2 cellular contexts compared by ENCODE assay signal in genomic region chr20:19966840-19967239, GRCh38.
A peak's percentile ranks its signal among the peaks of the same experiment; 100 is the strongest.
TF ChIP-seq lines count a peak whose summit lies in the region.

No MANE protein-coding gene starts in this region.

TF ChIP-seq in IMR-90, 13 proteins besides CTCF, POLR2A, EP300 and RAD21:
- no peak for TF ChIP-seq ELK1 (IDR thresholded peaks at IDR 0.05; ENCODE audit: borderline replicate concordance, low read depth, low read length)

TF ChIP-seq in liver, 16 proteins besides CTCF, POLR2A, EP300 and RAD21:
- TF ChIP-seq MAX (IDR thresholded peaks at IDR 0.05) (peak; percentile 62), NR2F2 (IDR thresholded peaks at IDR 0.05) (no peak), FOXA2 (IDR thresholded peaks at IDR 0.05) (peak; percentile 82), HNF4A (conservative IDR thresholded peaks at IDR 0.05) (peak in 1 of 2 donors; percentile 64), REST (IDR thresholded peaks at IDR 0.05) (peak; percentile 46), EGR1 (IDR thresholded peaks at IDR 0.05; ENCODE audit: low read depth in 2 of 2) (no peak), RXRA (IDR thresholded peaks at IDR 0.05) (peak in 1 of 2 donors; percentile 81), GABPA (IDR thresholded peaks at IDR 0.05 in 1 of 2, conservative IDR thresholded peaks at IDR 0.05 in 1 of 2) (no peak), ATF3 (IDR thresholded peaks at IDR 0.05) (no peak), ZBTB33 (IDR thresholded peaks at IDR 0.05) (peak; percentile 42), HNF4G (IDR thresholded peaks at IDR 0.05) (no peak), SP1 (IDR thresholded peaks at IDR 0.05) (no peak), JUND (IDR thresholded peaks at IDR 0.05) (peak in 1 of 2 donors; percentile 54), TAF1 (conservative IDR thresholded peaks at IDR 0.05) (no peak), FOXA1 (IDR thresholded peaks at IDR 0.05) (peak; percentile 34), YY1 (IDR thresholded peaks at IDR 0.05) (peak; percentile 41)
